ENCODE assay signal across 15 cellular contexts in the genomic region with DNA sequence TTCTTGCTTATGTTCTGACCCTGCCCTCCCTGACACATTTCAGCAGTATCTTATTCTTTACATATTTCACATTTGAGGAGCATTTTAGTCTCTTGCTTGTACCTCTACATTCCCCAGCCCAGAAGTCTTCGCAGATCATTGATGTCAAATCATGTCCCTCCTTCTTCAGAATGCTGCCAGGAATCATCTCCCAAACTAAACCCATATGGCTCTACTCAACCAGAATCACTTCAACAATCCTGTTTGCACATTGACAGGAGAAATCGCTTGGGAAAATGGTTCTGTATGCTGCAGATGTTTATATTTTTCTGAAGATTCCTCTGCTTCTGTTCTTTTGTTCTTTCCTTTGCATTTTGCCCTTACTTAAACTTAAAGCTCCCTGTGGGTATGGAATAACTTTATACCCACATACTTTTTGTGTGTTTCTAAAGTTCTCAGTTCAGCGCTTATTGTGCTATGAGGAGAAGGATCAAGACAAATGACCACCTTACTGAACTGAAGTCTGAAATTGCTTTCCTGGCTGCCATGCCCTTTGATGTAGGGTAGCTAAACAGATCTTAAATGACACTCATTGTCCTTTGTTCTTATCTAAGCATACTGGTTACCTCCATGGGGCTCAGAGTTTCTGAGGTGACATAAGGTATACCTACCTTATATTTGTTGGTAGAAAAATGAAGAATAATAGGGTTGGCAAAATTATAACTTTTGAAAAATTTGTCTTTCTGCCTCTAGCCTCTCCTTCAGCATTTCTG.
"Had no signal": no experiment of that assay in that cellular context is flagged by ENCODE, and none has a peak within 500 bp of the region (broad histone marks: within the 10 kb centered on the region; RNA-seq: fewer than 3 reads in every experiment).

No MANE protein-coding gene starts in this region.

- H3K36me3 ChIP-seq: cardiac muscle cell, left lung, thoracic aorta had no signal

- ATAC-seq: activated CD8-positive, alpha-beta memory T cell treated with anti-CD3 and anti-CD28 coated beads, Interleukin-2, amount 10 ng/mL, durations not matched to agents 7 days and 5 days; effector memory CD8-positive, alpha-beta T cell; left lung; stimulated activated naive B cell treated with anti-CD40 and anti-IgM and Interleukin-4, amounts not matched to agents 10 μg/mL and 1 μg/mL and 100 μg/mL, for 72 hours had no signal

- H3K4me1 Mint-ChIP-seq: activated B cell treated with CpG ODN at 0.5 μM for 24 hours; activated CD8-positive, alpha-beta memory T cell treated with anti-CD3 and anti-CD28 coated beads, Interleukin-2, amount 10 ng/mL, durations not matched to agents 7 days and 5 days; stimulated activated naive B cell treated with anti-CD40 and anti-IgM and Interleukin-4, amounts not matched to agents 10 μg/mL and 1 μg/mL and 100 μg/mL, for 72 hours had no signal

- H3K4me3 Mint-ChIP-seq: activated B cell treated with CpG ODN at 0.5 μM for 24 hours; activated CD4-positive, alpha-beta memory T cell treated with anti-CD3 and anti-CD28 coated beads for 36 hours; activated CD8-positive, alpha-beta memory T cell treated with anti-CD3 and anti-CD28 coated beads, Interleukin-2, amount 10 ng/mL, durations not matched to agents 7 days and 5 days; activated naive CD8-positive, alpha-beta T cell; effector memory CD8-positive, alpha-beta T cell; stimulated activated naive B cell treated with anti-CD40 and anti-IgM and Interleukin-4, amounts not matched to agents 10 μg/mL and 1 μg/mL and 100 μg/mL, for 72 hours had no signal

- H3K4me3 ChIP-seq: cardiac muscle cell, left lung, thoracic aorta had no signal

- H3K27ac ChIP-seq: cardiac muscle cell, left lung had no signal

- H3K9me3 ChIP-seq: left lung, thoracic aorta had no signal

- H3K36me3 Mint-ChIP-seq: activated CD4-positive, alpha-beta memory T cell treated with anti-CD3 and anti-CD28 coated beads for 36 hours; activated CD8-positive, alpha-beta memory T cell treated with anti-CD3 and anti-CD28 coated beads, Interleukin-2, amount 10 ng/mL, durations not matched to agents 7 days and 5 days; activated naive CD8-positive, alpha-beta T cell; stimulated activated naive B cell treated with anti-CD40 and anti-IgM and Interleukin-4, amounts not matched to agents 10 μg/mL and 1 μg/mL and 100 μg/mL, for 72 hours had no signal

- H3K4me1 ChIP-seq: left lung had no signal

- H3K27me3 ChIP-seq: cardiac muscle cell, left lung had no signal

- DNase-seq: activated B cell treated with CpG ODN at 0.5 μM for 24 hours; activated CD4-positive, alpha-beta memory T cell treated with anti-CD3 and anti-CD28 coated beads for 36 hours; activated CD4-positive, alpha-beta T cell treated with anti-CD3 and anti-CD28 coated beads for 4 hours; activated CD8-positive, alpha-beta memory T cell treated with anti-CD3 and anti-CD28 coated beads, Interleukin-2, amount 10 ng/mL, durations not matched to agents 7 days and 5 days; amniotic stem cell; effector memory CD8-positive, alpha-beta T cell; head of caudate nucleus; kidney; left lung; occipital lobe; retina; stimulated activated naive B cell treated with anti-CD40 and anti-IgM and Interleukin-4, amounts not matched to agents 10 μg/mL and 1 μg/mL and 100 μg/mL, for 72 hours had no signal

- H3K27me3 Mint-ChIP-seq: activated B cell treated with CpG ODN at 0.5 μM for 24 hours; activated CD4-positive, alpha-beta memory T cell treated with anti-CD3 and anti-CD28 coated beads for 36 hours; activated CD8-positive, alpha-beta memory T cell treated with anti-CD3 and anti-CD28 coated beads, Interleukin-2, amount 10 ng/mL, durations not matched to agents 7 days and 5 days; activated naive CD8-positive, alpha-beta T cell; effector memory CD8-positive, alpha-beta T cell; stimulated activated naive B cell treated with anti-CD40 and anti-IgM and Interleukin-4, amounts not matched to agents 10 μg/mL and 1 μg/mL and 100 μg/mL, for 72 hours had no signal

- H3K27ac Mint-ChIP-seq: activated B cell treated with CpG ODN at 0.5 μM for 24 hours; activated CD4-positive, alpha-beta memory T cell treated with anti-CD3 and anti-CD28 coated beads for 36 hours; activated CD8-positive, alpha-beta memory T cell treated with anti-CD3 and anti-CD28 coated beads, Interleukin-2, amount 10 ng/mL, durations not matched to agents 7 days and 5 days; activated naive CD8-positive, alpha-beta T cell; effector memory CD8-positive, alpha-beta T cell; stimulated activated naive B cell treated with anti-CD40 and anti-IgM and Interleukin-4, amounts not matched to agents 10 μg/mL and 1 μg/mL and 100 μg/mL, for 72 hours had no signal
